ENCODE assay signal across 8 cellular contexts in genomic region chr15:76339302-76340197, GRCh38. TPM values are rescaled to one million over a fixed set of nuclear protein-coding genes. Genes with fewer than 3 reads are reported as not detected.
A peak's percentile ranks its signal among the peaks of the same experiment; 100 is the strongest.
DNase-seq lines count a peak whose midpoint lies in the region; ATAC-seq and TF ChIP-seq lines count a peak whose summit lies in the region.

No MANE protein-coding gene starts in this region.

- peak overlapping the region; percentile 17 for H2AFZ ChIP-seq in ACC112 (ENCODE audit: low read length, unreplicated experiment)

- H3K27me3 ChIP-seq in ACC112 (ENCODE audit: insufficient read depth, low read length) (peaks cover 91% of the 10 kb centered on the region), H7 (ENCODE audit: control insufficient read depth, insufficient read depth, low read length) (peaks cover 93% of the 10 kb centered on the region), ascending aorta (peaks cover 74% of the 10 kb centered on the region)

- peak overlapping the region; percentile 59 for H3K4me3 Mint-ChIP-seq in mesothelial cell of epicardium

- ATAC-seq in GM19455 (IDR thresholded peaks at IDR 0.05; ENCODE audit: unreplicated experiment) (no peak), HG03159 (IDR thresholded peaks at IDR 0.05; ENCODE audit: unreplicated experiment) (no peak)

- no peaks in the 10 kb centered on the region for H3K9me3 ChIP-seq in ascending aorta

- no peaks in the 10 kb centered on the region for H3K9me3 Mint-ChIP-seq in mesothelial cell of epicardium

- H3K27ac ChIP-seq in ACC112 (ENCODE audit: low read depth, low read length) (no peak overlapping the region), ascending aorta (no peak overlapping the region)

- H3K36me3 ChIP-seq in ACC112 (ENCODE audit: insufficient read depth, low read length) (no peaks in the 10 kb centered on the region), H7 (replicated peaks; ENCODE audit: control insufficient read depth, insufficient read depth, low read length) (no peaks in the 10 kb centered on the region), ascending aorta (no peaks in the 10 kb centered on the region)

- peaks cover 50% of the 10 kb centered on the region for H3K4me1 Mint-ChIP-seq in mesothelial cell of epicardium

- peak overlapping the region; percentile 11 for H3K27ac Mint-ChIP-seq in mesothelial cell of epicardium

- H3K27me3 Mint-ChIP-seq in mesothelial cell of epicardium (ENCODE audit: low read depth) = peaks cover 93% of the 10 kb centered on the region

- DNase-seq in H7 (peak; percentile 72), ascending aorta (ENCODE audit: low spot score in 2 of 2) (no peak), mesothelial cell of epicardium (ENCODE audit: low spot score in 2 of 2, unreplicated experiment in 2 of 2) (peak in 1 of 2 experiments; percentile 51), globus pallidus (ENCODE audit: low spot score) (no peak), glomerular visceral epithelial cell (ENCODE audit: extremely low spot score) (no peak)

- H3K79me2 ChIP-seq in ACC112 (ENCODE audit: control insufficient read depth, insufficient read depth, low read length, unreplicated experiment) = peaks cover 3% of the 10 kb centered on the region

- H3K4me3 ChIP-seq in ACC112 (ENCODE audit: low read depth, low read length) (peak overlapping the region; percentile 70), H7 (ENCODE audit: insufficient read depth, low read depth, low read length) (peak overlapping the region; percentile 29; the same call in 1 of the 2 replicates), ascending aorta (peak overlapping the region; percentile 45 to 65)

- H3K36me3 Mint-ChIP-seq in mesothelial cell of epicardium = no peaks in the 10 kb centered on the region

- intact Hi-C loops in ascending aorta (cut with DNase I) = no loop called here

- TF ChIP-seq CTCF in ascending aorta (IDR thresholded peaks at IDR 0.05) (no peak), mesothelial cell of epicardium (IDR thresholded peaks at IDR 0.05; ENCODE audit: unreplicated experiment) (no peak)

- H3K4me1 ChIP-seq in ACC112 (ENCODE audit: control insufficient read depth, insufficient read depth, low read length, unreplicated experiment) = peaks cover 17% of the 10 kb centered on the region
- peaks cover 23 to 50% of the 10 kb centered on the region in 2 donors for H3K4me1 ChIP-seq in ascending aorta

RNA-seq across cellular contexts. Expression of gene ISL2, which starts 3.0 kb away (rescaled TPM):
- 0.33 TPM in 1 of 2 replicates, not detected in the other for total RNA-seq in H7 (2014; rRNA removed; shearing (Covaris generic))
- not detected for total RNA-seq in ascending aorta
- total RNA-seq in mesothelial cell of epicardium = 1.2 to 1.5 TPM (median 1.2 TPM) in 3 replicates

RNA-seq across cellular contexts. Expression of gene ETFA, which starts 28.3 kb away (rescaled TPM):
- 124 and 147 TPM in 2 replicates for total RNA-seq in H7 (2014; rRNA removed; shearing (Covaris generic))
- total RNA-seq in ascending aorta (31.7 TPM), mesothelial cell of epicardium (98.4 to 107 TPM (median 107 TPM) in 3 replicates)
